Comparison of ENCODE assay signal across 22 cellular contexts in genomic region chr7:30312186-30312585, GRCh38. TPM values are rescaled to one million over a fixed set of nuclear protein-coding genes. Genes with fewer than 3 reads are reported as not detected.
A peak's percentile ranks its signal among the peaks of the same experiment; 100 is the strongest.
DNase-seq lines count a peak whose midpoint lies in the region; ATAC-seq, FAIRE-seq and TF ChIP-seq lines count a peak whose summit lies in the region.
"Had no signal": no experiment of that assay in that cellular context is flagged by ENCODE, and none has a peak within 500 bp of the region (broad histone marks: within the 10 kb centered on the region; RNA-seq: fewer than 3 reads in every experiment).

No MANE protein-coding gene starts in this region.

- H3K23ac ChIP-seq in neuronal stem cell (ENCODE audit: low read depth, low read length, poor library complexity) = no peak overlapping the region

- no peak for TF ChIP-seq POLR2A in GM12891 (IDR thresholded peaks at IDR 0.05; ENCODE audit: low read depth, low read length)

- no peak overlapping the region for H2BK15ac ChIP-seq in neuronal stem cell (ENCODE audit: low read length)

- H3K4me3 ChIP-seq in endodermal cell (ENCODE audit: low read length) (no peak overlapping the region), neuronal stem cell (ENCODE audit: low read length in 2 of 2) (no peak overlapping the region)
- H3K4me3 ChIP-seq: MG63 had no signal

- peak; percentile 20 for FAIRE-seq in GM12891 (lab: Jason Lieb, UNC)
- FAIRE-seq: GM12892, HepG2 had no signal

- ATAC-seq in activated CD8-positive, alpha-beta memory T cell treated with anti-CD3 and anti-CD28 coated beads, Interleukin-2, amount 10 ng/mL, durations not matched to agents 7 days and 5 days = no peak
- no peak for ATAC-seq in HG03342 (IDR thresholded peaks at IDR 0.05; ENCODE audit: unreplicated experiment)
- ATAC-seq: HepG2, Panc1, Right ventricle myocardium inferior had no signal

- H3K18ac ChIP-seq in neuronal stem cell (ENCODE audit: low read length) = no peak overlapping the region

- no peaks in the 10 kb centered on the region for H3K9me3 Mint-ChIP-seq in endodermal cell
- no peaks in the 10 kb centered on the region for H3K9me3 Mint-ChIP-seq in activated CD8-positive, alpha-beta memory T cell treated with anti-CD3 and anti-CD28 coated beads, Interleukin-2, amount 10 ng/mL, durations not matched to agents 7 days and 5 days (ENCODE audit: low read depth)
- H3K9me3 Mint-ChIP-seq: CD4-positive, alpha-beta memory T cell had no signal

- no peaks in the 10 kb centered on the region for H3K27me3 ChIP-seq in endodermal cell (ENCODE audit: control insufficient read depth, insufficient read depth, low read length, poor library complexity, severe bottlenecking)
- no peaks in the 10 kb centered on the region for H3K27me3 ChIP-seq in neuronal stem cell (ENCODE audit: control insufficient read depth in 3 of 3, insufficient read depth in 3 of 3, low read depth in 1 of 3, low read length in 3 of 3)
- H3K27me3 ChIP-seq: BE2C, MG63 had no signal

- H3K27ac Mint-ChIP-seq in endodermal cell = no peak overlapping the region
- no peak overlapping the region for H3K27ac Mint-ChIP-seq in activated CD8-positive, alpha-beta memory T cell treated with anti-CD3 and anti-CD28 coated beads, Interleukin-2, amount 10 ng/mL, durations not matched to agents 7 days and 5 days

- H3K27me3 Mint-ChIP-seq in endodermal cell (ENCODE audit: insufficient read depth) = no peaks in the 10 kb centered on the region
- H3K27me3 Mint-ChIP-seq in activated CD8-positive, alpha-beta memory T cell treated with anti-CD3 and anti-CD28 coated beads, Interleukin-2, amount 10 ng/mL, durations not matched to agents 7 days and 5 days = no peaks in the 10 kb centered on the region
- H3K27me3 Mint-ChIP-seq: CD4-positive, alpha-beta memory T cell had no signal

- no peak overlapping the region for H2AK5ac ChIP-seq in neuronal stem cell (ENCODE audit: low read depth, low read length)

- H2BK120ac ChIP-seq in neuronal stem cell (ENCODE audit: low read depth, low read length) = no peak overlapping the region

- H3K4me2 ChIP-seq in neuronal stem cell (ENCODE audit: insufficient read depth, low read length, poor library complexity, severe bottlenecking) = no peak overlapping the region
- H3K4me2 ChIP-seq: KMS-11 had no signal

- H2AFZ ChIP-seq in neuronal stem cell (ENCODE audit: low read length) = peak overlapping the region; percentile 32

- H4K91ac ChIP-seq in neuronal stem cell (ENCODE audit: low read depth, low read length, poor library complexity) = no peak overlapping the region

- no peak overlapping the region for H2BK12ac ChIP-seq in neuronal stem cell (ENCODE audit: low read length)

- H3K79me1 ChIP-seq in neuronal stem cell (ENCODE audit: low read depth, low read length) = no peaks in the 10 kb centered on the region

- 84 to 95% methylated on average over 2 to 3 of the region's 3 CpGs for WGBS in endodermal cell (ENCODE audit: insufficient coverage in 1 of 2, insufficient read length in 1 of 2), 2 experiments
- WGBS in neuronal stem cell (ENCODE audit: extremely low coverage in 2 of 2, insufficient read length in 2 of 2, insufficient replicate concordance in 1 of 2), 2 donors = no CpG with 5 or more reads among the region's 3 CpGs

- H3K4ac ChIP-seq in neuronal stem cell (ENCODE audit: low read length) = no peak overlapping the region

- no peaks in the 10 kb centered on the region for H3K36me3 ChIP-seq in endodermal cell (ENCODE audit: control insufficient read depth, insufficient read depth, low read length)
- H3K36me3 ChIP-seq in neuronal stem cell (replicated peaks in 1 of 2; ENCODE audit: control insufficient read depth in 2 of 2, insufficient read depth in 2 of 2, low read length in 2 of 2) = no peaks in the 10 kb centered on the region
- H3K36me3 ChIP-seq: BE2C, MG63 had no signal

- H3K36me3 Mint-ChIP-seq in endodermal cell (ENCODE audit: low read depth) = no peaks in the 10 kb centered on the region
- H3K36me3 Mint-ChIP-seq in activated CD8-positive, alpha-beta memory T cell treated with anti-CD3 and anti-CD28 coated beads, Interleukin-2, amount 10 ng/mL, durations not matched to agents 7 days and 5 days = peaks cover 9% of the 10 kb centered on the region
- H3K36me3 Mint-ChIP-seq: CD4-positive, alpha-beta memory T cell had no signal

- no peak overlapping the region for H3K14ac ChIP-seq in neuronal stem cell (ENCODE audit: low read length)

- no peak for DNase-seq in GM12891 (ENCODE audit: insufficient read length, low spot score)
- peak; percentile 31 for DNase-seq in NCI-H69 (lab: John Stamatoyannopoulos, UW)
- no peak for DNase-seq in endodermal cell
- DNase-seq in neuronal stem cell (ENCODE audit: low spot score) = no peak
- DNase-seq in activated CD8-positive, alpha-beta memory T cell treated with anti-CD3 and anti-CD28 coated beads, Interleukin-2, amount 10 ng/mL, durations not matched to agents 7 days and 5 days = no peak
- no peak for DNase-seq in HT-29 (ENCODE audit: low spot score)
- DNase-seq: ACHN; BE2C; CD4-positive, alpha-beta memory T cell; DMS79; GOT3; MG63; NCI-H1105; NCI-H187; NCI-H226; NCI-H748 treated with DMSO at 0.1 percent for 48 hours had no signal

- H3K9me3 ChIP-seq in endodermal cell (ENCODE audit: control insufficient read depth, low read length) (no peaks in the 10 kb centered on the region), neuronal stem cell (replicated peaks in 1 of 2; ENCODE audit: control insufficient read depth in 2 of 2, insufficient read depth in 1 of 2, low read depth in 1 of 2, low read length in 2 of 2) (no peaks in the 10 kb centered on the region)
- H3K9me3 ChIP-seq: BE2C, MG63 had no signal

- H2BK5ac ChIP-seq in neuronal stem cell (ENCODE audit: low read length) = no peak overlapping the region

- H3K4me1 Mint-ChIP-seq in endodermal cell = peaks cover 21% of the 10 kb centered on the region
- peaks cover 34% of the 10 kb centered on the region for H3K4me1 Mint-ChIP-seq in activated CD8-positive, alpha-beta memory T cell treated with anti-CD3 and anti-CD28 coated beads, Interleukin-2, amount 10 ng/mL, durations not matched to agents 7 days and 5 days

- CTCF ChIA-PET in activated CD8-positive, alpha-beta memory T cell treated with anti-CD3 and anti-CD28 coated beads, Interleukin-2, amount 10 ng/mL, durations not matched to agents 7 days and 5 days (lab: Charles Lee) = interaction anchor here (3.8 kb wide), 1 partner anchor 11 kb away, joined by 18 read pairs; no protein-coding TSS in a partner anchor

- H3K4me1 ChIP-seq in endodermal cell (ENCODE audit: control insufficient read depth, insufficient read depth, low read length) = peaks cover 3% of the 10 kb centered on the region
- peaks cover 3 to 4% of the 10 kb centered on the region in 2 donors for H3K4me1 ChIP-seq in neuronal stem cell (ENCODE audit: control insufficient read depth in 2 of 2, insufficient read depth in 1 of 2, low read depth in 1 of 2, low read length in 2 of 2)
- H3K4me1 ChIP-seq: BE2C had no signal

- no peak overlapping the region for H3K4me3 Mint-ChIP-seq in endodermal cell
- no peak overlapping the region for H3K4me3 Mint-ChIP-seq in activated CD8-positive, alpha-beta memory T cell treated with anti-CD3 and anti-CD28 coated beads, Interleukin-2, amount 10 ng/mL, durations not matched to agents 7 days and 5 days
- H3K4me3 Mint-ChIP-seq: CD4-positive, alpha-beta memory T cell had no signal

- no peak overlapping the region for H3K9ac ChIP-seq in endodermal cell (ENCODE audit: extremely low read depth, low read length, poor library complexity, severe bottlenecking)
- no peak overlapping the region for H3K9ac ChIP-seq in neuronal stem cell (ENCODE audit: low read depth, low read length, poor library complexity)
- H3K9ac ChIP-seq: KMS-11 had no signal

- H4K8ac ChIP-seq in neuronal stem cell (ENCODE audit: low read depth, low read length) = no peak overlapping the region

- H3K27ac ChIP-seq in endodermal cell (ENCODE audit: low read depth, low read length) (peak overlapping the region; percentile 8), neuronal stem cell (replicated peaks; ENCODE audit: low read length) (no peak overlapping the region)
- H3K27ac ChIP-seq: KMS-11 had no signal

- TF ChIP-seq CTCF in endodermal cell (conservative IDR thresholded peaks at IDR 0.05) = no peak

TF ChIP-seq in GM12891, 5 proteins besides CTCF, POLR2A, EP300 and RAD21:
- TF ChIP-seq POU2F2 (IDR thresholded peaks at IDR 0.05; ENCODE audit: low read depth, low read length) (no peak), PAX5 (IDR thresholded peaks at IDR 0.05; ENCODE audit: insufficient read depth, low read length, severe bottlenecking) (no peak), TAF1 (IDR thresholded peaks at IDR 0.05; ENCODE audit: low read depth, low read length) (no peak), SPI1 (IDR thresholded peaks at IDR 0.05; ENCODE audit: low read depth, low read length) (no peak), POLR2AphosphoS5 (IDR thresholded peaks at IDR 0.05; ENCODE audit: low read depth, low read length) (no peak)

RNA-seq across cellular contexts. Expression of gene ZNRF2, which starts 27.8 kb away (rescaled TPM):
- polyA plus RNA-seq in GM12891 (2012; ENCODE audit: low read depth, missing spikeins) = 3.8 TPM
- 10 to 100 TPM; 15.5 to 20.9 TPM for total RNA-seq in endodermal cell
- polyA plus RNA-seq in endodermal cell (2013, experiment 1 of 2) = 9.6 TPM
- 9.2 TPM for polyA plus RNA-seq in endodermal cell (2013, experiment 2 of 2)
- 7.5 TPM for polyA plus RNA-seq in neuronal stem cell (2013, experiment 1 of 2)
- polyA plus RNA-seq in neuronal stem cell (2013, experiment 2 of 2) = 7.6 TPM
- total RNA-seq in activated CD8-positive, alpha-beta memory T cell treated with anti-CD3 and anti-CD28 coated beads, Interleukin-2, amount 10 ng/mL, durations not matched to agents 7 days and 5 days = 10 to 100 TPM; 14.0 to 21.3 TPM
- total RNA-seq in HT-29 (2014; rRNA removed; shearing (Covaris generic)) = 37.5 and 38.5 TPM in 2 replicates
